Comparison of ENCODE assay signal across 13 cellular contexts in the genomic region with DNA sequence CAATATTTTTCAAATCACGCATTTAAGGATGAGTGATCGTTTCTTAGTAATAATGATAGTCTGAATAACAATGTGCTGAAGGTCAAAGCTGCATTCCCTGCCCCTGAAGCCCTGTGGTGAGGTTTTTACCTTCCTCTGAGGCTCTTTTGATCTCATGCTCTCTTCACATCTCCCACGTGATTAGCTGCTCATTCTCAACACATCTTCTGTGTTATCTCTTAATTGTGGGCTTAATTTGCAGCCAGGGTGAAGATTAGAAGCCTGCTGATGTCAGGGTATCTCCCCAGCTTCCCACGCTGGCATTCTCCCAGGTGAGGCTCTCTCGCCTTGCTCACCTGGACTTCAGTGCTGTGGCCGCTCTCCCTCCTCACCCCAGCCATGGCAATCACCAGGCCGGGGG.
"Had no signal": no experiment of that assay in that cellular context is flagged by ENCODE, and none has a peak within 500 bp of the region (broad histone marks: within the 10 kb centered on the region; RNA-seq: fewer than 3 reads in every experiment).

No MANE protein-coding gene starts in this region.

- H3K4me3 ChIP-seq: left ventricle myocardium inferior, SK-N-MC, thoracic aorta, upper lobe of left lung had no signal

- H3K36me3 ChIP-seq: left ventricle myocardium inferior, thoracic aorta, upper lobe of left lung had no signal

- H3K27ac ChIP-seq: left ventricle myocardium inferior, SK-N-MC, thoracic aorta, upper lobe of left lung had no signal

- H3K9me3 ChIP-seq: left ventricle myocardium inferior, thoracic aorta, upper lobe of left lung had no signal

- H3K4me1 ChIP-seq: left ventricle myocardium inferior, upper lobe of left lung had no signal

- DNase-seq: activated effector memory CD4-positive, alpha-beta T cell treated with Interleukin-2 at 50 U/mL for 16 hours; activated T-cell treated with anti-CD3 and anti-CD28 coated beads for 4 hours; amniotic stem cell; dermis blood vessel endothelial cell; effector memory CD8-positive, alpha-beta T cell; immature natural killer cell; kidney glomerular epithelial cell; left ventricle myocardium inferior; retina; T-cell; upper lobe of left lung had no signal

- H3K27me3 ChIP-seq: upper lobe of left lung had no signal

- ATAC-seq: effector memory CD8-positive, alpha-beta T cell had no signal
